1 cellular context compared by ENCODE assay signal in genomic region chr5:138575194-138576015, GRCh38.
TF ChIP-seq lines count a peak whose summit lies in the region.

Gene HSPA9 (minus strand): TSS chr5:138575401. CDS start chr5:138575318, 83 bp downstream.

TF ChIP-seq in A549, 52 proteins besides CTCF, POLR2A, EP300 and RAD21 (continued from another document):
- TF ChIP-seq HOXB13 (CRISPR knock-in tag; IDR thresholded peaks at IDR 0.05; ENCODE audit: low read depth) (no peak), EHMT2 (IDR thresholded peaks at IDR 0.05; ENCODE audit: low read depth) (no peak), HOXA7 (CRISPR knock-in tag; IDR thresholded peaks at IDR 0.05) (no peak), CBX2 (IDR thresholded peaks at IDR 0.05; ENCODE audit: borderline replicate concordance, low read depth) (no peak), MYC (IDR thresholded peaks at IDR 0.05; ENCODE audit: borderline replicate concordance, low read length) (peak; percentile 91), ZNF302 (CRISPR knock-in tag; IDR thresholded peaks at IDR 0.05) (no peak), HDAC2 (IDR thresholded peaks at IDR 0.05) (peak; percentile 48; the same call in 1 of the 2 replicates), CHD4 (IDR thresholded peaks at IDR 0.05; ENCODE audit: borderline replicate concordance) (no peak), EHF (CRISPR knock-in tag; IDR thresholded peaks at IDR 0.05) (no peak), MAZ (IDR thresholded peaks at IDR 0.05; ENCODE audit: borderline replicate concordance, low read depth, low read length) (0 out of 2 replicates have a peak, but pooled peaks have one; percentile 27), GATA3 (IDR thresholded peaks at IDR 0.05; ENCODE audit: borderline replicate concordance) (peak; percentile 46; the same call in 1 of the 2 replicates), ZFP36 (IDR thresholded peaks at IDR 0.05; ENCODE audit: borderline replicate concordance, partially characterized antibody) (no peak), RFX5 (IDR thresholded peaks at IDR 0.05) (no peak), JUNB (IDR thresholded peaks at IDR 0.05) (no peak), PHF8 (IDR thresholded peaks at IDR 0.05; ENCODE audit: borderline replicate concordance, low read depth) (peak; percentile 98), SREBF2 (IDR thresholded peaks at IDR 0.05) (no peak), MAFK (IDR thresholded peaks at IDR 0.05; ENCODE audit: partially characterized antibody) (no peak), FOSB (CRISPR knock-in tag; IDR thresholded peaks at IDR 0.05) (no peak), CEBPB (IDR thresholded peaks at IDR 0.05) (peak; percentile 81 to 89), FOXS1 (CRISPR knock-in tag; IDR thresholded peaks at IDR 0.05) (no peak), JUN (IDR thresholded peaks at IDR 0.05) (peak; percentile 100), FOSL2 (IDR thresholded peaks at IDR 0.05) (no peak), FOSL2 (CRISPR knock-in tag; IDR thresholded peaks at IDR 0.05) (peak; percentile 72), ESRRA (IDR thresholded peaks at IDR 0.05; ENCODE audit: borderline replicate concordance, low read length) (peak; percentile 88), NFE2L2 (conservative IDR thresholded peaks at IDR 0.05; ENCODE audit: low read length) (no peak), KDM5A (IDR thresholded peaks at IDR 0.05) (peak; percentile 30; the same call in 1 of the 2 replicates), HEYL (CRISPR knock-in tag; IDR thresholded peaks at IDR 0.05) (0 out of 2 replicates have a peak, but pooled peaks have one; percentile 54), CHD2 (IDR thresholded peaks at IDR 0.05; ENCODE audit: low read length, partially characterized antibody) (no peak)
- TF ChIP-seq, protein P1, sequence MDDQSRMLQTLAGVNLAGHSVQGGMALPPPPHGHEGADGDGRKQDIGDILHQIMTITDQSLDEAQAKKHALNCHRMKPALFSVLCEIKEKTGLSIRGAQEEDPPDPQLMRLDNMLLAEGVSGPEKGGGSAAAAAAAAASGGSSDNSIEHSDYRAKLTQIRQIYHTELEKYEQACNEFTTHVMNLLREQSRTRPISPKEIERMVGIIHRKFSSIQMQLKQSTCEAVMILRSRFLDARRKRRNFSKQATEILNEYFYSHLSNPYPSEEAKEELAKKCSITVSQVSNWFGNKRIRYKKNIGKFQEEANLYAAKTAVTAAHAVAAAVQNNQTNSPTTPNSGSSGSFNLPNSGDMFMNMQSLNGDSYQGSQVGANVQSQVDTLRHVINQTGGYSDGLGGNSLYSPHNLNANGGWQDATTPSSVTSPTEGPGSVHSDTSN (IDR thresholded peaks at IDR 0.05) = no peak; the same call in 1 of the 2 replicates
- TF ChIP-seq, protein P2, sequence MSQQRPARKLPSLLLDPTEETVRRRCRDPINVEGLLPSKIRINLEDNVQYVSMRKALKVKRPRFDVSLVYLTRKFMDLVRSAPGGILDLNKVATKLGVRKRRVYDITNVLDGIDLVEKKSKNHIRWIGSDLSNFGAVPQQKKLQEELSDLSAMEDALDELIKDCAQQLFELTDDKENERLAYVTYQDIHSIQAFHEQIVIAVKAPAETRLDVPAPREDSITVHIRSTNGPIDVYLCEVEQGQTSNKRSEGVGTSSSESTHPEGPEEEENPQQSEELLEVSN (IDR thresholded peaks at IDR 0.05; ENCODE audit: borderline replicate concordance, low read depth) = peak; percentile 98
- TF ChIP-seq, protein P3, sequence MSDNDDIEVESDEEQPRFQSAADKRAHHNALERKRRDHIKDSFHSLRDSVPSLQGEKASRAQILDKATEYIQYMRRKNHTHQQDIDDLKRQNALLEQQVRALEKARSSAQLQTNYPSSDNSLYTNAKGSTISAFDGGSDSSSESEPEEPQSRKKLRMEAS (IDR thresholded peaks at IDR 0.05) = peak; percentile 99
- TF ChIP-seq, protein P4, sequence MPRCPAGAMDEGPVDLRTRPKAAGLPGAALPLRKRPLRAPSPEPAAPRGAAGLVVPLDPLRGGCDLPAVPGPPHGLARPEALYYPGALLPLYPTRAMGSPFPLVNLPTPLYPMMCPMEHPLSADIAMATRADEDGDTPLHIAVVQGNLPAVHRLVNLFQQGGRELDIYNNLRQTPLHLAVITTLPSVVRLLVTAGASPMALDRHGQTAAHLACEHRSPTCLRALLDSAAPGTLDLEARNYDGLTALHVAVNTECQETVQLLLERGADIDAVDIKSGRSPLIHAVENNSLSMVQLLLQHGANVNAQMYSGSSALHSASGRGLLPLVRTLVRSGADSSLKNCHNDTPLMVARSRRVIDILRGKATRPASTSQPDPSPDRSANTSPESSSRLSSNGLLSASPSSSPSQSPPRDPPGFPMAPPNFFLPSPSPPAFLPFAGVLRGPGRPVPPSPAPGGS (IDR thresholded peaks at IDR 0.05) = peak; percentile 30; the same call in 1 of the 3 replicates
TF ChIP-seq in A549: peak in this region for 19.
